ENCODE assay signal across 8 cellular contexts in the genomic region with DNA sequence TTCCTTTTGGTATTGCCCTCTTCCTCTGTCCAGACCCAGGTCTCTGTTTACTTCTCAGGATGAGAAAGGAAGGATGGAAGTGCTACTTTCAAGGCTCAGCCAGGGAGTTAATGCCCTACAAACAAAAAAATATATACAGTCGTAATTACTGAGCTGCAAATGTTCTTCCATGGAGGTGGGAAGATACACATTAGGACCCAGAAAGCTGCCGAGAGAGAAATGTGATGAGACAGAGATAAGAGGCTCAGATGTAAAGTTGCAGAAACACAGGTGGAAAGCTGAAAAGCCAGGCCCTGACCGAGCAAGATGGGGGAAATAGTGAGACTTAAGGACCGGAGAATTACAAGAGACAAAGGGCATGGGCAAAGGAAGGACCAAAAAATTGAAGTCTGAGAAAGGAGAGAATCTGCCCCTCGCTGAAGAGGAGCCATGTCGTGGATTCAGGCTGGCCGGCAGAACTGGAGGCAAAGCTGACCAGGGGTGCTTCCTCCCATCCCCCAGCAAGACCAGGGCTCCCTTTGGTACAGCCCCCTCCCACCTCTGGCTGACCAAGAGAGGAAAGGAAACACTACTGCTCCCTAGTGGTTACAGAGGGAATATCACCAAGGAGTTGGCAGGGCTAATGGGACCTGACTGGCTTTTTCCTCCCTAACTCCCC. TPM values are rescaled to one million over a fixed set of nuclear protein-coding genes. Genes with fewer than 3 reads are reported as not detected.
DNase-seq lines count a peak whose midpoint lies in the region; ATAC-seq, FAIRE-seq and TF ChIP-seq lines count a peak whose summit lies in the region.

No MANE protein-coding gene starts in this region.

- ATAC-seq in lower lobe of right lung (peak; percentile 71 to 78), GM21390 (IDR thresholded peaks at IDR 0.05; ENCODE audit: unreplicated experiment) (no peak), HG03571 (IDR thresholded peaks at IDR 0.05; ENCODE audit: unreplicated experiment) (no peak)

- no peak overlapping the region for H3K4me3 ChIP-seq in lower lobe of right lung

- TF ChIP-seq CTCF in lower lobe of right lung (IDR thresholded peaks at IDR 0.05): peak; percentile 77

- H3K27ac ChIP-seq in lower lobe of right lung: no peak overlapping the region

- H3K9me3 Mint-ChIP-seq in activated T-cell treated with anti-CD3 and anti-CD28 coated beads, Interleukin-2, amount 50 U/mL, for 24 hours: no peaks in the 10 kb centered on the region

- H3K9me3 ChIP-seq in lower lobe of right lung: no peaks in the 10 kb centered on the region

- intact Hi-C loops in lower lobe of right lung (cut with DNase I): no loop called here

- H3K4me1 ChIP-seq in lower lobe of right lung: no peaks in the 10 kb centered on the region

- no peak for FAIRE-seq in HTR-8/SVneo (lab: Jason Lieb, UNC)

- no peaks in the 10 kb centered on the region for H3K36me3 ChIP-seq in lower lobe of right lung

- no peaks in the 10 kb centered on the region for H3K36me3 Mint-ChIP-seq in activated T-cell treated with anti-CD3 and anti-CD28 coated beads, Interleukin-2, amount 50 U/mL, for 24 hours (ENCODE audit: low read depth)

- H3K4me1 Mint-ChIP-seq in activated T-cell treated with anti-CD3 and anti-CD28 coated beads, Interleukin-2, amount 50 U/mL, for 24 hours (ENCODE audit: low read depth): peaks cover 5% of the 10 kb centered on the region

- no peaks in the 10 kb centered on the region for H3K27me3 ChIP-seq in lower lobe of right lung (ENCODE audit: low read depth)

- H3K27me3 Mint-ChIP-seq in activated T-cell treated with anti-CD3 and anti-CD28 coated beads, Interleukin-2, amount 50 U/mL, for 24 hours: peaks cover 2% of the 10 kb centered on the region

- peak; percentile 5 for DNase-seq in activated T-cell treated with anti-CD3 and anti-CD28 coated beads for 48 hours (ENCODE audit: low read depth)
- DNase-seq in activated T-cell treated with anti-CD3 and anti-CD28 coated beads, Interleukin-2, amount 50 U/mL, for 24 hours: no peak
- DNase-seq in HTR-8/SVneo (ENCODE audit: insufficient read length, low spot score): peak; percentile 53
- peak; percentile 28 for DNase-seq in RPMI7951 (ENCODE audit: low read depth)
- DNase-seq in dermis microvascular lymphatic vessel endothelial cell (ENCODE audit: low read depth in 2 of 2): peak; percentile 16 to 43
- no peak for DNase-seq in lower lobe of right lung

- no peak overlapping the region for H3K27ac Mint-ChIP-seq in activated T-cell treated with anti-CD3 and anti-CD28 coated beads, Interleukin-2, amount 50 U/mL, for 24 hours

- H3K4me3 Mint-ChIP-seq in activated T-cell treated with anti-CD3 and anti-CD28 coated beads, Interleukin-2, amount 50 U/mL, for 24 hours: no peak overlapping the region

RNA-seq across cellular contexts. Expression of gene ZFHX2, which starts 12.2 kb away (rescaled TPM):
- total RNA-seq in RPMI7951 (2014; rRNA removed; shearing (Covaris generic)): not detected in 2 replicates
- total RNA-seq in dermis microvascular lymphatic vessel endothelial cell (0.13 TPM in 2 replicates), lower lobe of right lung (5.1 TPM)

RNA-seq across cellular contexts. Expression of gene THTPA, which starts 16.7 kb away (rescaled TPM):
- total RNA-seq in RPMI7951 (2014; rRNA removed; shearing (Covaris generic)): 8.4 and 12.4 TPM in 2 replicates
- 4.6 and 7.3 TPM in 2 replicates for total RNA-seq in dermis microvascular lymphatic vessel endothelial cell
- total RNA-seq in lower lobe of right lung: 19.1 TPM

RNA-seq across cellular contexts. Expression of gene AP1G2, which starts 28.3 kb away (rescaled TPM):
- 7.5 and 7.8 TPM in 2 replicates for total RNA-seq in RPMI7951 (2014; rRNA removed; shearing (Covaris generic))
- total RNA-seq in dermis microvascular lymphatic vessel endothelial cell (20.4 and 28.6 TPM in 2 replicates), lower lobe of right lung (146 TPM)

RNA-seq across cellular contexts. Expression of gene JPH4, which starts 39.3 kb away (rescaled TPM):
- total RNA-seq in RPMI7951 (2014; rRNA removed; shearing (Covaris generic)): under 0.01 TPM in 1 of 2 replicates, not detected in the other
- total RNA-seq in dermis microvascular lymphatic vessel endothelial cell: under 0.01 and 0.13 TPM in 2 replicates
- total RNA-seq in lower lobe of right lung: 5.1 TPM

Comparison
In these comparisons a context has a peak if more than half of its experiments do, and no peak if none do; other contexts are left out.
1. DNase-seq: peak in activated T-cell treated with anti-CD3 and anti-CD28 coated beads for 48 hours (single experiment), HTR-8/SVneo (single experiment), RPMI7951 (single experiment) and dermis microvascular lymphatic vessel endothelial cell (2 of 2); none in activated T-cell treated with anti-CD3 and anti-CD28 coated beads, Interleukin-2, amount 50 U/mL, for 24 hours (single experiment) and lower lobe of right lung (single experiment).
2. ATAC-seq: peak in lower lobe of right lung (2 of 2); none in GM21390 (single experiment) and HG03571 (single experiment).